1 cellular context compared by ENCODE assay signal in the genomic region with DNA sequence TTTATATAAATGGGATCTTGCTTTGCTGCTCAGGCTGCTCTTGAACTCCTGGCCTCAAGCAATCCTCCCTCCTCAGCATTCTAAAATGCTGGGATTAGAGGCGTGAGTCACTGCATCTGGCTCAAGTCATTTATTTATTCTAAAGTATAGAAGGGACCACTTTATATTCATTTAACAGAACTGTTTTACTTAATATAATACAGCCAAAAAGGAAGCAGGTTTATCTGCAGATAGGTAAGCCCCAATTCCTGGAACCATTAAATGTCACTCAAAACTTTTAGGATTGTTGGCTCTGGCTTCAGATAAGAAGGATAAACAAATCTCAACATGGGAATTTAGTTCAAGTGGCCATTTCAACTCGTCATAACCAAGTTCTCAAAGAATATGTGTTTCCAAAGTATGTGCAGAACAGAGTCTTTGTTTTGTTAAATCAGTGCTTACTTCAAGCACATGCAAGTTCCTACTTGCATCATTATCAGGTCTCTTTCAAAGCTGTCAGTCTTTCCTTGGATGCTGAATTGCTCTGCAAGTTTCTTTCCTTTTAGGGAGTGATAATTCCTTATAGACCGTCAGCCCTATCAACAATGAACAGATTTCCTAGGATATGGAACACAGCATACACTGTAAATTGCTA.
TF ChIP-seq lines count a peak whose summit lies in the region.

No MANE protein-coding gene starts in this region.

TF ChIP-seq in HEK293, 187 proteins besides CTCF, POLR2A, EP300 and RAD21 (continued from another document):
- TF ChIP-seq, protein P1, sequence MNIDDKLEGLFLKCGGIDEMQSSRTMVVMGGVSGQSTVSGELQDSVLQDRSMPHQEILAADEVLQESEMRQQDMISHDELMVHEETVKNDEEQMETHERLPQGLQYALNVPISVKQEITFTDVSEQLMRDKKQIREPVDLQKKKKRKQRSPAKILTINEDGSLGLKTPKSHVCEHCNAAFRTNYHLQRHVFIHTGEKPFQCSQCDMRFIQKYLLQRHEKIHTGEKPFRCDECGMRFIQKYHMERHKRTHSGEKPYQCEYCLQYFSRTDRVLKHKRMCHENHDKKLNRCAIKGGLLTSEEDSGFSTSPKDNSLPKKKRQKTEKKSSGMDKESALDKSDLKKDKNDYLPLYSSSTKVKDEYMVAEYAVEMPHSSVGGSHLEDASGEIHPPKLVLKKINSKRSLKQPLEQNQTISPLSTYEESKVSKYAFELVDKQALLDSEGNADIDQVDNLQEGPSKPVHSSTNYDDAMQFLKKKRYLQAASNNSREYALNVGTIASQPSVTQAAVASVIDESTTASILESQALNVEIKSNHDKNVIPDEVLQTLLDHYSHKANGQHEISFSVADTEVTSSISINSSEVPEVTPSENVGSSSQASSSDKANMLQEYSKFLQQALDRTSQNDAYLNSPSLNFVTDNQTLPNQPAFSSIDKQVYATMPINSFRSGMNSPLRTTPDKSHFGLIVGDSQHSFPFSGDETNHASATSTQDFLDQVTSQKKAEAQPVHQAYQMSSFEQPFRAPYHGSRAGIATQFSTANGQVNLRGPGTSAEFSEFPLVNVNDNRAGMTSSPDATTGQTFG (tag by site-specific recombination; IDR thresholded peaks at IDR 0.05; ENCODE audit: borderline replicate concordance), result no peak
- TF ChIP-seq, protein P2, sequence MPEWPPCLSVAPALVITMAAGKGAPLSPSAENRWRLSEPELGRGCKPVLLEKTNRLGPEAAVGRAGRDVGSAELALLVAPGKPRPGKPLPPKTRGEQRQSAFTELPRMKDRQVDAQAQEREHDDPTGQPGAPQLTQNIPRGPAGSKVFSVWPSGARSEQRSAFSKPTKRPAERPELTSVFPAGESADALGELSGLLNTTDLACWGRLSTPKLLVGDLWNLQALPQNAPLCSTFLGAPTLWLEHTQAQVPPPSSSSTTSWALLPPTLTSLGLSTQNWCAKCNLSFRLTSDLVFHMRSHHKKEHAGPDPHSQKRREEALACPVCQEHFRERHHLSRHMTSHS (tag by site-specific recombination; IDR thresholded peaks at IDR 0.05), result no peak
- TF ChIP-seq ZNF792 (tag by site-specific recombination; IDR thresholded peaks at IDR 0.05), result no peak
- no peak for TF ChIP-seq ZNF391 (tag by site-specific recombination; IDR thresholded peaks at IDR 0.05; ENCODE audit: borderline replicate concordance, low read depth)
- TF ChIP-seq, protein P3, sequence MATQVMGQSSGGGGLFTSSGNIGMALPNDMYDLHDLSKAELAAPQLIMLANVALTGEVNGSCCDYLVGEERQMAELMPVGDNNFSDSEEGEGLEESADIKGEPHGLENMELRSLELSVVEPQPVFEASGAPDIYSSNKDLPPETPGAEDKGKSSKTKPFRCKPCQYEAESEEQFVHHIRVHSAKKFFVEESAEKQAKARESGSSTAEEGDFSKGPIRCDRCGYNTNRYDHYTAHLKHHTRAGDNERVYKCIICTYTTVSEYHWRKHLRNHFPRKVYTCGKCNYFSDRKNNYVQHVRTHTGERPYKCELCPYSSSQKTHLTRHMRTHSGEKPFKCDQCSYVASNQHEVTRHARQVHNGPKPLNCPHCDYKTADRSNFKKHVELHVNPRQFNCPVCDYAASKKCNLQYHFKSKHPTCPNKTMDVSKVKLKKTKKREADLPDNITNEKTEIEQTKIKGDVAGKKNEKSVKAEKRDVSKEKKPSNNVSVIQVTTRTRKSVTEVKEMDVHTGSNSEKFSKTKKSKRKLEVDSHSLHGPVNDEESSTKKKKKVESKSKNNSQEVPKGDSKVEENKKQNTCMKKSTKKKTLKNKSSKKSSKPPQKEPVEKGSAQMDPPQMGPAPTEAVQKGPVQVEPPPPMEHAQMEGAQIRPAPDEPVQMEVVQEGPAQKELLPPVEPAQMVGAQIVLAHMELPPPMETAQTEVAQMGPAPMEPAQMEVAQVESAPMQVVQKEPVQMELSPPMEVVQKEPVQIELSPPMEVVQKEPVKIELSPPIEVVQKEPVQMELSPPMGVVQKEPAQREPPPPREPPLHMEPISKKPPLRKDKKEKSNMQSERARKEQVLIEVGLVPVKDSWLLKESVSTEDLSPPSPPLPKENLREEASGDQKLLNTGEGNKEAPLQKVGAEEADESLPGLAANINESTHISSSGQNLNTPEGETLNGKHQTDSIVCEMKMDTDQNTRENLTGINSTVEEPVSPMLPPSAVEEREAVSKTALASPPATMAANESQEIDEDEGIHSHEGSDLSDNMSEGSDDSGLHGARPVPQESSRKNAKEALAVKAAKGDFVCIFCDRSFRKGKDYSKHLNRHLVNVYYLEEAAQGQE (tag by site-specific recombination; IDR thresholded peaks at IDR 0.05), result no peak
- no peak for TF ChIP-seq ZNF335 (tag by site-specific recombination; conservative IDR thresholded peaks at IDR 0.05)
- TF ChIP-seq, protein P4, sequence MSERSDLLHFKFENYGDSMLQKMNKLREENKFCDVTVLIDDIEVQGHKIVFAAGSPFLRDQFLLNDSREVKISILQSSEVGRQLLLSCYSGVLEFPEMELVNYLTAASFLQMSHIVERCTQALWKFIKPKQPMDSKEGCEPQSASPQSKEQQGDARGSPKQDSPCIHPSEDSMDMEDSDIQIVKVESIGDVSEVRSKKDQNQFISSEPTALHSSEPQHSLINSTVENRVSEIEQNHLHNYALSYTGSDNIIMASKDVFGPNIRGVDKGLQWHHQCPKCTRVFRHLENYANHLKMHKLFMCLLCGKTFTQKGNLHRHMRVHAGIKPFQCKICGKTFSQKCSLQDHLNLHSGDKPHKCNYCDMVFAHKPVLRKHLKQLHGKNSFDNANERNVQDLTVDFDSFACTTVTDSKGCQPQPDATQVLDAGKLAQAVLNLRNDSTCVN (tag by site-specific recombination; optimal IDR thresholded peaks at IDR 0.05), result no peak
- no peak for TF ChIP-seq ZNF114 (tag by site-specific recombination; IDR thresholded peaks at IDR 0.05)
- TF ChIP-seq, protein P5, sequence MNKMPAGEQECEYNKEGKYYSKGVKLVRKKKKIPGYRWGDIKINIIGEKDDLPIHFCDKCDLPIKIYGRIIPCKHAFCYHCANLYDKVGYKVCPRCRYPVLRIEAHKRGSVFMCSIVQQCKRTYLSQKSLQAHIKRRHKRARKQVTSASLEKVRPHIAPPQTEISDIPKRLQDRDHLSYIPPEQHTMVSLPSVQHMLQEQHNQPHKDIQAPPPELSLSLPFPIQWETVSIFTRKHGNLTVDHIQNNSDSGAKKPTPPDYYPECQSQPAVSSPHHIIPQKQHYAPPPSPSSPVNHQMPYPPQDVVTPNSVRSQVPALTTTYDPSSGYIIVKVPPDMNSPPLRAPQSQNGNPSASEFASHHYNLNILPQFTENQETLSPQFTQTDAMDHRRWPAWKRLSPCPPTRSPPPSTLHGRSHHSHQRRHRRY (tag by site-specific recombination; IDR thresholded peaks at IDR 0.05), result no peak
- TF ChIP-seq, protein P6, sequence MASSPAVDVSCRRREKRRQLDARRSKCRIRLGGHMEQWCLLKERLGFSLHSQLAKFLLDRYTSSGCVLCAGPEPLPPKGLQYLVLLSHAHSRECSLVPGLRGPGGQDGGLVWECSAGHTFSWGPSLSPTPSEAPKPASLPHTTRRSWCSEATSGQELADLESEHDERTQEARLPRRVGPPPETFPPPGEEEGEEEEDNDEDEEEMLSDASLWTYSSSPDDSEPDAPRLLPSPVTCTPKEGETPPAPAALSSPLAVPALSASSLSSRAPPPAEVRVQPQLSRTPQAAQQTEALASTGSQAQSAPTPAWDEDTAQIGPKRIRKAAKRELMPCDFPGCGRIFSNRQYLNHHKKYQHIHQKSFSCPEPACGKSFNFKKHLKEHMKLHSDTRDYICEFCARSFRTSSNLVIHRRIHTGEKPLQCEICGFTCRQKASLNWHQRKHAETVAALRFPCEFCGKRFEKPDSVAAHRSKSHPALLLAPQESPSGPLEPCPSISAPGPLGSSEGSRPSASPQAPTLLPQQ (tag by site-specific recombination; IDR thresholded peaks at IDR 0.05), result no peak
- TF ChIP-seq, protein P7, sequence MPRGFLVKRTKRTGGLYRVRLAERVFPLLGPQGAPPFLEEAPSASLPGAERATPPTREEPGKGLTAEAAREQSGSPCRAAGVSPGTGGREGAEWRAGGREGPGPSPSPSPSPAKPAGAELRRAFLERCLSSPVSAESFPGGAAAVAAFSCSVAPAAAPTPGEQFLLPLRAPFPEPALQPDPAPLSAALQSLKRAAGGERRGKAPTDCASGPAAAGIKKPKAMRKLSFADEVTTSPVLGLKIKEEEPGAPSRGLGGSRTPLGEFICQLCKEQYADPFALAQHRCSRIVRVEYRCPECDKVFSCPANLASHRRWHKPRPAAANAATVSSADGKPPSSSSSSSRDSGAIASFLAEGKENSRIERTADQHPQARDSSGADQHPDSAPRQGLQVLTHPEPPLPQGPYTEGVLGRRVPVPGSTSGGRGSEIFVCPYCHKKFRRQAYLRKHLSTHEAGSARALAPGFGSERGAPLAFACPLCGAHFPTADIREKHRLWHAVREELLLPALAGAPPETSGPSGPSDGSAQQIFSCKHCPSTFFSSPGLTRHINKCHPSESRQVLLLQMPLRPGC (tag by site-specific recombination; IDR thresholded peaks at IDR 0.05), result no peak
- TF ChIP-seq, protein P8, sequence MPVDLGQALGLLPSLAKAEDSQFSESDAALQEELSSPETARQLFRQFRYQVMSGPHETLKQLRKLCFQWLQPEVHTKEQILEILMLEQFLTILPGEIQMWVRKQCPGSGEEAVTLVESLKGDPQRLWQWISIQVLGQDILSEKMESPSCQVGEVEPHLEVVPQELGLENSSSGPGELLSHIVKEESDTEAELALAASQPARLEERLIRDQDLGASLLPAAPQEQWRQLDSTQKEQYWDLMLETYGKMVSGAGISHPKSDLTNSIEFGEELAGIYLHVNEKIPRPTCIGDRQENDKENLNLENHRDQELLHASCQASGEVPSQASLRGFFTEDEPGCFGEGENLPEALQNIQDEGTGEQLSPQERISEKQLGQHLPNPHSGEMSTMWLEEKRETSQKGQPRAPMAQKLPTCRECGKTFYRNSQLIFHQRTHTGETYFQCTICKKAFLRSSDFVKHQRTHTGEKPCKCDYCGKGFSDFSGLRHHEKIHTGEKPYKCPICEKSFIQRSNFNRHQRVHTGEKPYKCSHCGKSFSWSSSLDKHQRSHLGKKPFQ (tag by site-specific recombination; IDR thresholded peaks at IDR 0.05), result 0 out of 2 replicates have a peak, but pooled peaks have one; percentile 14
- TF ChIP-seq ZNF302 (tag by site-specific recombination; IDR thresholded peaks at IDR 0.05; ENCODE audit: low read depth), result no peak
- TF ChIP-seq ZEB2 (tag by site-specific recombination; IDR thresholded peaks at IDR 0.05), result no peak
- no peak for TF ChIP-seq PRDM1 (tag by site-specific recombination; IDR thresholded peaks at IDR 0.05)
- TF ChIP-seq GFI1B (tag by site-specific recombination; IDR thresholded peaks at IDR 0.05), result peak; percentile 99
- TF ChIP-seq ZNF473 (tag by site-specific recombination; IDR thresholded peaks at IDR 0.05), result no peak
- TF ChIP-seq ZNF202 (tag by site-specific recombination; IDR thresholded peaks at IDR 0.05; ENCODE audit: borderline replicate concordance), result no peak
- no peak for TF ChIP-seq ZNF184 (tag by site-specific recombination; IDR thresholded peaks at IDR 0.05)
- TF ChIP-seq ZXDB (tag by site-specific recombination; IDR thresholded peaks at IDR 0.05), result peak; percentile 47; the same call in 1 of the 2 replicates
